ENCODE assay signal across 8 cellular contexts in the genomic region with DNA sequence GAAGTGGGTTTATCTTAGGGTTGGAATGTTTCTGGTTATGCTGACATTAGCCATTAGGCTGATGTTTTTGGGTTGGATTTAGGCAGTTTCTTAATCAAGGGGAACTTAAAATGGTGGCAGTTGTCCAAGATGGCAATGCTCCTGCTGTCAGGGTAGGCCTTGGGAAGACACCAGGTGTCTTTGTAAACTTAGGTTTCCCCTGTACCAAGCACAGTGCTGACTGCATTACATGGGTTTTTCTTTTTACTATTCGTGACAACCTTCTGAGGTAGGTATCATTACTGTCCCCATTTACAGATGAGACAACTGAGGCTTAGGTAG. TPM values are rescaled to one million over a fixed set of nuclear protein-coding genes. Genes with fewer than 3 reads are reported as not detected.
DNase-seq lines count a peak whose midpoint lies in the region; ATAC-seq and TF ChIP-seq lines count a peak whose summit lies in the region.

No MANE protein-coding gene starts in this region.

- H3K4me3 ChIP-seq in SJSA1: peak overlapping the region; percentile 86
- H3K4me3 ChIP-seq in iPS-18a (ENCODE audit: low read length): peak overlapping the region; percentile 8
- peak overlapping the region in 2 of 4 donors; percentile 68 to 74 for H3K4me3 ChIP-seq in tibial nerve

- H3K9me3 ChIP-seq in SJSA1 (replicated peaks) (no peaks in the 10 kb centered on the region), iPS-18a (ENCODE audit: control insufficient read depth, low read depth, low read length) (no peaks in the 10 kb centered on the region), tibial nerve (no peaks in the 10 kb centered on the region)

- no peak for DNase-seq in activated T-cell treated with anti-CD3 and anti-CD28 coated beads, Interleukin-2, amount 50 U/mL, for 72 hours
- DNase-seq in activated T-cell treated with anti-CD3 and anti-CD28 coated beads for 4 hours (no peak), SJSA1 (ENCODE audit: low read depth in 1 of 2, low spot score in 2 of 2) (no peak), tibial nerve (ENCODE audit: low spot score in 2 of 2) (no peak), sciatic nerve (ENCODE audit: low spot score) (no peak), DMS79 (lab: John Stamatoyannopoulos, UW) (no peak)
- no peak for DNase-seq in stimulated activated CD4-positive, alpha-beta T cell treated with anti-CD3 and anti-CD28 coated beads, Interleukin-4, amount 100 ng/mL, for 24 hours

- peak overlapping the region; percentile 98 for H3K27ac Mint-ChIP-seq in activated T-cell treated with anti-CD3 and anti-CD28 coated beads, Interleukin-2, amount 50 U/mL, for 72 hours

- WGBS in tibial nerve, 2 donors: 68 to 73% methylated on average over 1 of the region's 1 CpG

- no peaks in the 10 kb centered on the region for H3K27me3 Mint-ChIP-seq in activated T-cell treated with anti-CD3 and anti-CD28 coated beads, Interleukin-2, amount 50 U/mL, for 72 hours (ENCODE audit: low read depth)

- peaks cover 31% of the 10 kb centered on the region for H3K36me3 ChIP-seq in SJSA1
- peaks cover 16% of the 10 kb centered on the region for H3K36me3 ChIP-seq in iPS-18a (ENCODE audit: control insufficient read depth, low read depth, low read length)
- peaks cover 0 to 12% (median 0%) of the 10 kb centered on the region in 3 donors for H3K36me3 ChIP-seq in tibial nerve

- H3K4me1 ChIP-seq in SJSA1 (replicated peaks) (peaks cover 36% of the 10 kb centered on the region), iPS-18a (ENCODE audit: control insufficient read depth, low read depth, low read length) (peaks cover 5% of the 10 kb centered on the region), tibial nerve (peaks cover 0 to 38% (median 13%) of the 10 kb centered on the region in 4 donors)

- no peaks in the 10 kb centered on the region for H3K9me3 Mint-ChIP-seq in activated T-cell treated with anti-CD3 and anti-CD28 coated beads, Interleukin-2, amount 50 U/mL, for 72 hours

- TF ChIP-seq POLR2A in tibial nerve (IDR thresholded peaks at IDR 0.05): no peak

- intact Hi-C loops in sciatic nerve (cut with DNase I): loop anchor here (5.0 kb wide), 1 partner anchor 399 kb away; no protein-coding TSS in a partner anchor

- peak; percentile 1 to 2 for ATAC-seq in activated T-cell treated with anti-CD3 and anti-CD28 coated beads, Interleukin-2, amount 50 U/mL, for 72 hours (replicated peaks in 1 of 2)
- ATAC-seq in sciatic nerve: no peak

- H3K4me1 Mint-ChIP-seq in activated T-cell treated with anti-CD3 and anti-CD28 coated beads, Interleukin-2, amount 50 U/mL, for 72 hours (ENCODE audit: low read depth): peaks cover 74% of the 10 kb centered on the region

- H3K27ac ChIP-seq in SJSA1 (peak overlapping the region; percentile 84), iPS-18a (ENCODE audit: low read length) (no peak overlapping the region), tibial nerve (peak overlapping the region; percentile 48 to 87 (median 82))

- H3K27me3 ChIP-seq in SJSA1 (replicated peaks) (no peaks in the 10 kb centered on the region), iPS-18a (ENCODE audit: control insufficient read depth, insufficient read depth, low read length) (no peaks in the 10 kb centered on the region), tibial nerve (no peaks in the 10 kb centered on the region)

- H3K9ac ChIP-seq in iPS-18a (ENCODE audit: low read length): no peak overlapping the region

- no peak for TF ChIP-seq EP300 in tibial nerve (IDR thresholded peaks at IDR 0.05)

- no peak for TF ChIP-seq CTCF in tibial nerve (IDR thresholded peaks at IDR 0.05)

- H3K36me3 Mint-ChIP-seq in activated T-cell treated with anti-CD3 and anti-CD28 coated beads, Interleukin-2, amount 50 U/mL, for 72 hours (ENCODE audit: insufficient read depth in 2 of 2): peaks cover 0 to 5% of the 10 kb centered on the region in 2 donors

- peak overlapping the region; percentile 88 to 94 for H3K4me3 Mint-ChIP-seq in activated T-cell treated with anti-CD3 and anti-CD28 coated beads, Interleukin-2, amount 50 U/mL, for 72 hours

RNA-seq across cellular contexts. Expression of gene ATG16L1, which starts 0.5 kb away (rescaled TPM):
- total RNA-seq in activated T-cell treated with anti-CD3 and anti-CD28 coated beads, Interleukin-2, amount 50 U/mL, for 72 hours: 10 to 100 TPM; 23.6 to 26.0 TPM
- total RNA-seq in SJSA1 (2014; rRNA removed; shearing (Covaris generic)): 54.3 and 78.8 TPM in 2 replicates
- total RNA-seq in tibial nerve (10 to 100 TPM; 16.7 to 44.1 (median 33.6) TPM), sciatic nerve (26.4 TPM)

RNA-seq across cellular contexts. Expression of gene SAG, which starts 56.7 kb away (rescaled TPM):
- total RNA-seq in activated T-cell treated with anti-CD3 and anti-CD28 coated beads, Interleukin-2, amount 50 U/mL, for 72 hours: under 1 TPM; 0.02 TPM
- not detected in 2 replicates for total RNA-seq in SJSA1 (2014; rRNA removed; shearing (Covaris generic))
- not detected for total RNA-seq in tibial nerve
- total RNA-seq in sciatic nerve: not detected
